8 cellular contexts compared by ENCODE assay signal in genomic region chr10:17229967-17230682, GRCh38. TPM values are rescaled to one million over a fixed set of nuclear protein-coding genes. Genes with fewer than 3 reads are reported as not detected.
A peak's percentile ranks its signal among the peaks of the same experiment; 100 is the strongest.
DNase-seq lines count a peak whose midpoint lies in the region; ATAC-seq, FAIRE-seq and TF ChIP-seq lines count a peak whose summit lies in the region.

No MANE protein-coding gene starts in this region.

- peak overlapping the region; percentile 10 for H3K18ac ChIP-seq in mesendoderm (ENCODE audit: low read length)

- H2BK5ac ChIP-seq in mesendoderm (ENCODE audit: low read length), result peak overlapping the region; percentile 29

- no peak overlapping the region for H2BK120ac ChIP-seq in mesendoderm (ENCODE audit: low read depth, low read length)

- H3K23ac ChIP-seq in mesendoderm (ENCODE audit: low read length), result no peak overlapping the region

- H3K4me2 ChIP-seq in A549 (peak overlapping the region; percentile 97), mesendoderm (ENCODE audit: low read length) (peak overlapping the region; percentile 68)

- POLR2A ChIA-PET in A549 (lab: Yijun Ruan, JAX), result interaction anchor here (0.7 to 6.0 kb wide), 12 partner anchors 9 to 413 kb away, joined by 3 to 96 read pairs (median 8); partner anchors contain the start of genes RSU1 and TRDMT1

- peak; percentile 51 to 91 for DNase-seq in A549 (ENCODE audit: low read depth in 1 of 2, low spot score in 1 of 2)
- peak; percentile 67 to 74 for DNase-seq in NCI-H446 (lab: John Stamatoyannopoulos, UW)
- peak; percentile 89 to 93 for DNase-seq in activated CD4-positive, alpha-beta T cell treated with anti-CD3 and anti-CD28 coated beads, Interleukin-2, amount 50 U/mL, for 48 hours
- DNase-seq in mesendoderm, result peak; percentile 87
- DNase-seq in stimulated activated CD8-positive, alpha-beta memory T cell treated with anti-CD3 and anti-CD28 coated beads, Interleukin-2, amount 100 ng/mL, for 48 hours (ENCODE audit: low read depth in 2 of 2), result peak; percentile 78 to 85

- H2BK15ac ChIP-seq in mesendoderm (replicated peaks; ENCODE audit: low read depth), result no peak overlapping the region

- no peak for TF ChIP-seq CTCF in A549 (IDR thresholded peaks at IDR 0.05)

- H3K4me1 ChIP-seq in A549 (peaks cover 49% of the 10 kb centered on the region), ectodermal cell (ENCODE audit: control insufficient read depth, insufficient read depth, low read length) (peaks cover 16% of the 10 kb centered on the region), mesendoderm (ENCODE audit: control insufficient read depth, low read depth, low read length) (peaks cover 8% of the 10 kb centered on the region)

- H3K36me3 ChIP-seq in ectodermal cell (ENCODE audit: control insufficient read depth, insufficient read depth, low read length) (peaks cover 19% of the 10 kb centered on the region), mesendoderm (ENCODE audit: control insufficient read depth, insufficient read depth, low read length) (peaks cover 9% of the 10 kb centered on the region)

- no peak for FAIRE-seq in A549 (lab: Jason Lieb, UNC)

- H3K9ac ChIP-seq in mesendoderm (ENCODE audit: low read length), result peak overlapping the region; percentile 98

- no peak overlapping the region for H2AK5ac ChIP-seq in mesendoderm (ENCODE audit: low read length)

- peak overlapping the region; percentile 98 for H3K56ac ChIP-seq in mesendoderm (ENCODE audit: low read length)

- WGBS in A549 (ENCODE audit: missing lambda C conversion rate), result under 1% methylated on average over 27 of the region's 43 CpGs
- WGBS in ectodermal cell, 2 experiments, result 0 to 1% methylated on average over 43 of the region's 43 CpGs
- WGBS in mesendoderm (ENCODE audit: extremely low coverage, insufficient coverage, low lambda C conversion rate), result no CpG with 5 or more reads among the region's 43 CpGs

- H4K5ac ChIP-seq in mesendoderm (ENCODE audit: low read length), result no peak overlapping the region

- H3K27ac ChIP-seq in A549 (peak overlapping the region; percentile 92 to 100), ectodermal cell (ENCODE audit: insufficient read depth, low read depth, low read length, poor library complexity, severe bottlenecking) (peak overlapping the region; percentile 92), mesendoderm (ENCODE audit: low read depth, low read length) (peak overlapping the region; percentile 10)

- no peaks in the 10 kb centered on the region for H3K9me3 ChIP-seq in A549
- H3K9me3 ChIP-seq in ectodermal cell (ENCODE audit: control insufficient read depth, low read length), result no peaks in the 10 kb centered on the region

- no peak overlapping the region for H3K4ac ChIP-seq in mesendoderm (ENCODE audit: low read depth, low read length)

- peak overlapping the region; percentile 94 for H3K4me3 ChIP-seq in A549
- H3K4me3 ChIP-seq in ectodermal cell (ENCODE audit: insufficient read depth, low read depth, low read length), result peak overlapping the region; percentile 94
- H3K4me3 ChIP-seq in mesendoderm (ENCODE audit: low read length), result peak overlapping the region; percentile 97

- TF ChIP-seq POLR2A in A549 (IDR thresholded peaks at IDR 0.05; ENCODE audit: low read length) (peak; percentile 18; the same call in 1 of the 2 replicates), GM18526 (IDR thresholded peaks at IDR 0.05; ENCODE audit: extremely low read depth, insufficient read length) (peak; percentile 86)

- ATAC-seq in A549 (peak; percentile 42 to 60), HG03045 (IDR thresholded peaks at IDR 0.05; ENCODE audit: unreplicated experiment) (peak; percentile 58)

- no peaks in the 10 kb centered on the region for H3K27me3 ChIP-seq in ectodermal cell (ENCODE audit: control insufficient read depth, insufficient read depth, low read length, poor library complexity, severe bottlenecking)
- H3K27me3 ChIP-seq in mesendoderm (ENCODE audit: insufficient read depth, low read length, poor library complexity), result no peaks in the 10 kb centered on the region

- no peak overlapping the region for H4K8ac ChIP-seq in mesendoderm (ENCODE audit: low read depth, low read length)

- H3K79me2 ChIP-seq in mesendoderm (ENCODE audit: control insufficient read depth, insufficient read depth, low read length), result peaks cover 18% of the 10 kb centered on the region

- TF ChIP-seq EP300 in A549 (IDR thresholded peaks at IDR 0.05), result 0 out of 5 replicates have a peak, but pooled peaks of 1 of the 2 experiments have one; percentile 8

- peaks cover 6% of the 10 kb centered on the region for H3K79me1 ChIP-seq in mesendoderm (ENCODE audit: low read length)

- no peak for TF ChIP-seq RAD21 in A549 (conservative IDR thresholded peaks at IDR 0.05 in 1 of 2, IDR thresholded peaks at IDR 0.05 in 1 of 2)

- CTCF ChIA-PET in A549 (lab: Yijun Ruan, JAX), result interaction anchor here (0.6 to 6.3 kb wide), 36 partner anchors 10 to 446 kb away, joined by 3 to 53 read pairs (median 4); partner anchors contain the start of gene TRDMT1

TF ChIP-seq in A549, 52 proteins besides CTCF, POLR2A, EP300 and RAD21 (continues in another document):
- TF ChIP-seq MAFK (IDR thresholded peaks at IDR 0.05; ENCODE audit: partially characterized antibody) (no peak), ESRRA (IDR thresholded peaks at IDR 0.05; ENCODE audit: borderline replicate concordance, low read length) (no peak), FOSL2 (IDR thresholded peaks at IDR 0.05) (no peak), FOSL2 (CRISPR knock-in tag; IDR thresholded peaks at IDR 0.05) (no peak), CHD4 (IDR thresholded peaks at IDR 0.05; ENCODE audit: borderline replicate concordance) (no peak), MAZ (IDR thresholded peaks at IDR 0.05; ENCODE audit: borderline replicate concordance, low read depth, low read length) (no peak), ZNF302 (CRISPR knock-in tag; IDR thresholded peaks at IDR 0.05) (no peak), POLR2AphosphoS2 (conservative IDR thresholded peaks at IDR 0.05; ENCODE audit: low read length) (0 out of 2 replicates have a peak, but pooled peaks have one; percentile 53), KDM5A (IDR thresholded peaks at IDR 0.05) (0 out of 2 replicates have a peak, but pooled peaks have one; percentile 8), EHMT2 (IDR thresholded peaks at IDR 0.05; ENCODE audit: low read depth) (no peak), REST (IDR thresholded peaks at IDR 0.05) (no peak), MAX (IDR thresholded peaks at IDR 0.05) (peak; percentile 49; the same call in 1 of the 2 replicates)

RNA-seq across cellular contexts. Expression of gene VIM, which starts 2.1 kb away (rescaled TPM):
- polyA plus RNA-seq in A549 (2011; rRNA removed) (773 and 848 TPM in 2 replicates), A549 (2017; fragmentation: RNase III; extraction: RNeasy Plus Mini Kit Qiagen cat#74134 plus additional on column Dnase treatment) (830 to 987 TPM (median 875 TPM) in 3 replicates)
- 842 and 1,013 TPM in 2 replicates for polyA plus RNA-seq in A549 (2012; cell fraction: cytosol; rRNA removed)
- 1,036 and 2,636 TPM in 2 replicates for polyA plus RNA-seq in A549 (2012; cell fraction: nucleus; rRNA removed)
- polyA minus RNA-seq in A549 (2011; rRNA and poly(A)+ RNA removed), result 792 and 808 TPM in 2 replicates
- polyA plus RNA-seq in ectodermal cell (2013, experiment 1 of 4), result 1,158 TPM
- 949 TPM for polyA plus RNA-seq in ectodermal cell (2013, experiment 2 of 4)
- polyA plus RNA-seq in ectodermal cell (2013, experiment 3 of 4), result 1,223 TPM
- polyA plus RNA-seq in ectodermal cell (2013, experiment 4 of 4), result 1,264 TPM
- polyA plus RNA-seq in mesendoderm (2013, experiment 1 of 2), result 253 TPM
- polyA plus RNA-seq in mesendoderm (2013, experiment 2 of 2), result 277 TPM

RNA-seq across cellular contexts. Expression of gene TRDMT1, which starts 28.7 kb away (rescaled TPM):
- polyA plus RNA-seq in A549 (2011; rRNA removed) (5.7 and 7.4 TPM in 2 replicates), A549 (2017; fragmentation: RNase III; extraction: RNeasy Plus Mini Kit Qiagen cat#74134 plus additional on column Dnase treatment) (2.4 to 3.4 TPM (median 3.3 TPM) in 3 replicates)
- polyA plus RNA-seq in A549 (2012; cell fraction: cytosol; rRNA removed), result 1.8 and 1.9 TPM in 2 replicates
- polyA plus RNA-seq in A549 (2012; cell fraction: nucleus; rRNA removed), result 1.0 and 1.1 TPM in 2 replicates
- 4.6 and 5.1 TPM in 2 replicates for polyA minus RNA-seq in A549 (2011; rRNA and poly(A)+ RNA removed)
- 17.3 TPM for polyA plus RNA-seq in ectodermal cell (2013, experiment 1 of 4)
- 22.5 TPM for polyA plus RNA-seq in ectodermal cell (2013, experiment 2 of 4)
- polyA plus RNA-seq in ectodermal cell (2013, experiment 3 of 4), result 18.7 TPM
- 18.5 TPM for polyA plus RNA-seq in ectodermal cell (2013, experiment 4 of 4)
- polyA plus RNA-seq in mesendoderm (2013, experiment 1 of 2), result 10.3 TPM
- polyA plus RNA-seq in mesendoderm (2013, experiment 2 of 2), result 11.6 TPM

Comparison
In these comparisons a context has a peak if more than half of its experiments do, and no peak if none do; other contexts are left out.
1. Peak in every context shown above with its lines: DNase-seq, ATAC-seq, H3K4me3 ChIP-seq and H3K27ac ChIP-seq.
2. H3K27ac ChIP-seq: peak in every context shown above with its lines; median percentile 96 in A549; 92 in ectodermal cell; 10 in mesendoderm.